Comparison of ENCODE assay signal across 8 cellular contexts in genomic region chr17:39800540-39800939, GRCh38.
DNase-seq lines count a peak whose midpoint lies in the region; ATAC-seq and TF ChIP-seq lines count a peak whose summit lies in the region.

No MANE protein-coding gene starts in this region.

- ATAC-seq in HG03135 (IDR thresholded peaks at IDR 0.05; ENCODE audit: unreplicated experiment) = no peak

- H3K36me3 Mint-ChIP-seq in activated T-helper 2 cell treated with anti-CD3 and anti-CD28 coated beads, Interferon-gamma antibody, Interleukin-2, Interleukin-4, amounts not matched to agents 10 μg/mL and 5 μg/mL and 100 μg/mL, durations not matched to agents 14 hours and 24 hours and 36 hours (ENCODE audit: low read depth) = peaks cover 25% of the 10 kb centered on the region

- in situ Hi-C loops in GM13977 (cut with MboI; ENCODE audit: low pct_unique_long_range_greater_than_20kb, low sequenced_read_pairs, unreplicated experiment) = no loop called here

- peak overlapping the region; percentile 82 for H3K27ac Mint-ChIP-seq in activated T-helper 2 cell treated with anti-CD3 and anti-CD28 coated beads, Interferon-gamma antibody, Interleukin-2, Interleukin-4, amounts not matched to agents 10 μg/mL and 5 μg/mL and 100 μg/mL, durations not matched to agents 14 hours and 24 hours and 36 hours

- no peak overlapping the region for H3K4me3 Mint-ChIP-seq in activated T-helper 2 cell treated with anti-CD3 and anti-CD28 coated beads, Interferon-gamma antibody, Interleukin-2, Interleukin-4, amounts not matched to agents 10 μg/mL and 5 μg/mL and 100 μg/mL, durations not matched to agents 14 hours and 24 hours and 36 hours (ENCODE audit: low read depth)

- DNase-seq in GM13977 (ENCODE audit: low spot score) (peak; percentile 41), NCI-H1930 (lab: John Stamatoyannopoulos, UW) (peak; percentile 50 to 75), cerebellar nuclear complex (lab: John Stamatoyannopoulos, UW) (no peak), GM03348 (ENCODE audit: low spot score) (no peak), hepatic stellate cell (ENCODE audit: low spot score) (no peak)
- DNase-seq in activated T-helper 2 cell treated with anti-CD3 and anti-CD28 coated beads, Interferon-gamma antibody, Interleukin-2, Interleukin-4, amounts not matched to agents 10 μg/mL and 5 μg/mL and 100 μg/mL, durations not matched to agents 14 hours and 24 hours and 36 hours (ENCODE audit: low spot score) = peak; percentile 49
- peak; percentile 30 for DNase-seq in stimulated activated CD4-positive, alpha-beta T cell treated with anti-CD3 and anti-CD28 coated beads, Interleukin-12 subunit alpha, Interleukin-12 subunit beta, amount 100 ng/mL, for 4 hours

- intact Hi-C loops in activated T-helper 2 cell treated with anti-CD3 and anti-CD28 coated beads, Interferon-gamma antibody, Interleukin-2, Interleukin-4, amounts not matched to agents 10 μg/mL and 5 μg/mL and 100 μg/mL, durations not matched to agents 14 hours and 24 hours and 36 hours (cut with micrococcal nuclease) = loop anchor here (1.0 to 2.0 kb wide), 2 partner anchors 9 to 66 kb away; no protein-coding TSS in a partner anchor

- peaks cover 45% of the 10 kb centered on the region for H3K4me1 Mint-ChIP-seq in activated T-helper 2 cell treated with anti-CD3 and anti-CD28 coated beads, Interferon-gamma antibody, Interleukin-2, Interleukin-4, amounts not matched to agents 10 μg/mL and 5 μg/mL and 100 μg/mL, durations not matched to agents 14 hours and 24 hours and 36 hours (ENCODE audit: low read depth)

- H3K9me3 Mint-ChIP-seq in activated T-helper 2 cell treated with anti-CD3 and anti-CD28 coated beads, Interferon-gamma antibody, Interleukin-2, Interleukin-4, amounts not matched to agents 10 μg/mL and 5 μg/mL and 100 μg/mL, durations not matched to agents 14 hours and 24 hours and 36 hours = no peaks in the 10 kb centered on the region

- TF ChIP-seq CTCF in GM13977 (IDR thresholded peaks at IDR 0.05; ENCODE audit: extremely low read depth, insufficient read depth, missing control alignments) = no peak

- H3K27me3 Mint-ChIP-seq in activated T-helper 2 cell treated with anti-CD3 and anti-CD28 coated beads, Interferon-gamma antibody, Interleukin-2, Interleukin-4, amounts not matched to agents 10 μg/mL and 5 μg/mL and 100 μg/mL, durations not matched to agents 14 hours and 24 hours and 36 hours (ENCODE audit: low read depth) = no peaks in the 10 kb centered on the region

Comparison
In these comparisons a context has a peak if more than half of its experiments do, and no peak if none do; other contexts are left out.
1. DNase-seq: peak in GM13977 (single experiment), NCI-H1930 (2 of 2), activated T-helper 2 cell treated with anti-CD3 and anti-CD28 coated beads, Interferon-gamma antibody, Interleukin-2, Interleukin-4, amounts not matched to agents 10 μg/mL and 5 μg/mL and 100 μg/mL, durations not matched to agents 14 hours and 24 hours and 36 hours (single experiment) and stimulated activated CD4-positive, alpha-beta T cell treated with anti-CD3 and anti-CD28 coated beads, Interleukin-12 subunit alpha, Interleukin-12 subunit beta, amount 100 ng/mL, for 4 hours (single experiment); none in cerebellar nuclear complex (0 of 2), GM03348 (single experiment) and hepatic stellate cell (single experiment).